Comparison of ENCODE assay signal across 1 cellular context in genomic region chr3:46538803-46539442, GRCh38.
TF ChIP-seq lines count a peak whose summit lies in the region.

No MANE protein-coding gene starts in this region.

TF ChIP-seq in GM12878, 131 proteins besides CTCF, POLR2A, EP300 and RAD21 (continued from another document and continues in another):
- peak; percentile 78; the same call in 1 of the 2 replicates for TF ChIP-seq ZNF592 (IDR thresholded peaks at IDR 0.05)
- TF ChIP-seq WRNIP1 (IDR thresholded peaks at IDR 0.05; ENCODE audit: borderline replicate concordance, low read depth, low read length) = no peak
- TF ChIP-seq ZNF217 (IDR thresholded peaks at IDR 0.05) = no peak; the same call in none of the 2 replicates
- TF ChIP-seq ZNF207 (IDR thresholded peaks at IDR 0.05; ENCODE audit: borderline replicate concordance) = no peak
- no peak for TF ChIP-seq KLF5 (IDR thresholded peaks at IDR 0.05; ENCODE audit: partially characterized antibody)
- TF ChIP-seq EGR1 (IDR thresholded peaks at IDR 0.05; ENCODE audit: borderline replicate concordance in 1 of 2, low read depth in 2 of 2, low read length in 2 of 2) = peak in 1 of 2 experiments; percentile 86; a peak in 2 of 3 replicates
- TF ChIP-seq MEF2B (IDR thresholded peaks at IDR 0.05; ENCODE audit: partially characterized antibody, poor library complexity, severe bottlenecking) = peak; percentile 99
- no peak for TF ChIP-seq EZH2 (IDR thresholded peaks at IDR 0.05; ENCODE audit: borderline replicate concordance, control insufficient read depth, low read depth, low read length)
- TF ChIP-seq E4F1 (IDR thresholded peaks at IDR 0.05; ENCODE audit: borderline replicate concordance, partially characterized antibody) = peak; percentile 58
- peak; percentile 99 for TF ChIP-seq FOXM1 (IDR thresholded peaks at IDR 0.05; ENCODE audit: low read depth, low read length)
- TF ChIP-seq SIN3A (IDR thresholded peaks at IDR 0.05; ENCODE audit: low read depth, low read length) = no peak
- 0 out of 2 replicates have a peak, but pooled peaks have one; percentile 4 for TF ChIP-seq YY1 (IDR thresholded peaks at IDR 0.05; ENCODE audit: low read depth, low read length)
- no peak for TF ChIP-seq E2F4 (IDR thresholded peaks at IDR 0.05; ENCODE audit: low read depth, low read length)
- peak; percentile 71 for TF ChIP-seq E2F8 (IDR thresholded peaks at IDR 0.05; ENCODE audit: low read depth, partially characterized antibody)
- no peak for TF ChIP-seq ZNF687 (IDR thresholded peaks at IDR 0.05)
- no peak for TF ChIP-seq STAT3 (IDR thresholded peaks at IDR 0.05; ENCODE audit: low read depth, low read length)
- TF ChIP-seq HDAC6 (IDR thresholded peaks at IDR 0.05; ENCODE audit: unreplicated experiment) = no peak
- no peak for TF ChIP-seq NR2C1 (IDR thresholded peaks at IDR 0.05)
- peak; percentile 74; the same call in 1 of the 2 replicates for TF ChIP-seq ASH2L (IDR thresholded peaks at IDR 0.05; ENCODE audit: borderline replicate concordance, low read depth)
- no peak for TF ChIP-seq USF2 (IDR thresholded peaks at IDR 0.05; ENCODE audit: borderline replicate concordance, low read depth, low read length)
- peak; percentile 95 to 97 for TF ChIP-seq IKZF2 (IDR thresholded peaks at IDR 0.05)
- TF ChIP-seq CBFB (IDR thresholded peaks at IDR 0.05; ENCODE audit: low read depth) = peak; percentile 89
- peak; percentile 21 for TF ChIP-seq SP1 (IDR thresholded peaks at IDR 0.05; ENCODE audit: low read depth, low read length)
- no peak for TF ChIP-seq ZNF622 (IDR thresholded peaks at IDR 0.05)
- TF ChIP-seq SMC3 (IDR thresholded peaks at IDR 0.05; ENCODE audit: borderline replicate concordance, low read length) = no peak; the same call in 1 of the 2 replicates
- TF ChIP-seq PBX3 (IDR thresholded peaks at IDR 0.05; ENCODE audit: insufficient replicate concordance, low read depth, low read length) = peak; percentile 60
- no peak for TF ChIP-seq CHD1 (IDR thresholded peaks at IDR 0.05; ENCODE audit: low read depth, low read length)
- no peak for TF ChIP-seq NKRF (conservative IDR thresholded peaks at IDR 0.05)
- no peak for TF ChIP-seq CBX5 (IDR thresholded peaks at IDR 0.05; ENCODE audit: low read depth)
- peak; percentile 99 for TF ChIP-seq SKIL (IDR thresholded peaks at IDR 0.05; ENCODE audit: low read depth, poor library complexity, severe bottlenecking)
- TF ChIP-seq CHD4 (IDR thresholded peaks at IDR 0.05) = no peak
- TF ChIP-seq MTA3 (IDR thresholded peaks at IDR 0.05; ENCODE audit: borderline replicate concordance, low read length) = peak; percentile 97; the same call in 1 of the 2 replicates
- TF ChIP-seq IRF3 (IDR thresholded peaks at IDR 0.05) = no peak
- peak; percentile 90 for TF ChIP-seq BMI1 (IDR thresholded peaks at IDR 0.05; ENCODE audit: borderline replicate concordance)
